ENCODE assay signal across 38 cellular contexts in the genomic region with DNA sequence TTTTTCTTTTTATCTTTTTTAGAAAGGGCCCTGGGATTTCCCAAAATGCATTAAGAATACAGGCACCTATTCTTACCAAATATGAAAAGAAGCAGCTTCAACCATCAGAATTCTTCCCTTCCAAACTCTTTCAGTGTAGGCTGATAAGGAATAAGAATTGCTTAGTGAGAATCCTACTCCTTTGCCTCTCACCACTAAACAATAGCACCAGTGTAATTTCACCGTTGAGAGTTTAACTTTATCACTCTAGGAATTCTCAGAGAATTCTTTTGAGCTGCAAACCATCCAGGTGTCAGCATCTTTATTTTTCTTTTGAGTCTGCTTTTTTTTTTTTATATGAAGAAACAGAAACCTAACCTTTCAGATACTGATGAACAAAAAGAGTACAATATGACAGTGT.
"Had no signal": no experiment of that assay in that cellular context is flagged by ENCODE, and none has a peak within 500 bp of the region (broad histone marks: within the 10 kb centered on the region; RNA-seq: fewer than 3 reads in every experiment).

No MANE protein-coding gene starts in this region.

- H3K36me3 Mint-ChIP-seq: activated CD4-positive, alpha-beta memory T cell treated with anti-CD3 and anti-CD28 coated beads for 36 hours; activated CD8-positive, alpha-beta memory T cell treated with anti-CD3 and anti-CD28 coated beads, Interleukin-2, amount 10 ng/mL, durations not matched to agents 7 days and 5 days; activated naive CD4-positive, alpha-beta T cell treated with anti-CD3 and anti-CD28 coated beads, Interleukin-2, amount 50 U/mL, for 24 hours; activated naive CD8-positive, alpha-beta T cell treated with anti-CD3 and anti-CD28 coated beads for 36 hours; brain had no signal

- H3K4me3 Mint-ChIP-seq: activated CD4-positive, alpha-beta memory T cell treated with anti-CD3 and anti-CD28 coated beads for 36 hours; activated CD4-positive, alpha-beta T cell treated with anti-CD3 and anti-CD28 coated beads for 36 hours; activated CD4-positive, alpha-beta T cell treated with anti-CD3 and anti-CD28 coated beads, Interleukin-2, amount 10 ng/mL, durations not matched to agents 24 days and 14 days; activated CD8-positive, alpha-beta memory T cell treated with anti-CD3 and anti-CD28 coated beads, Interleukin-2, amount 10 ng/mL, durations not matched to agents 7 days and 5 days; activated CD8-positive, alpha-beta T cell treated with anti-CD3 and anti-CD28 coated beads, Interleukin-2, amount 10 ng/mL, durations not matched to agents 7 days and 5 days; activated naive CD4-positive, alpha-beta T cell treated with anti-CD3 and anti-CD28 coated beads for 36 hours; activated naive CD4-positive, alpha-beta T cell treated with anti-CD3 and anti-CD28 coated beads, Interleukin-2, amount 50 U/mL, for 24 hours; activated naive CD8-positive, alpha-beta T cell treated with anti-CD3 and anti-CD28 coated beads for 36 hours; activated naive CD8-positive, alpha-beta T cell treated with anti-CD3 and anti-CD28 coated beads, Interleukin-2, amount 50 U/mL, for 24 hours; activated T-helper 1 cell treated with anti-CD3 and anti-CD28 coated beads, Interleukin-12 subunit alpha, Interleukin-12 subunit beta, Interleukin-2, Interleukin-4 antibody, amounts not matched to agents 30 ng/mL and 10 ng/mL and 1 ng/mL, durations not matched to agents 14 hours and 24 hours and 36 hours; brain; central memory CD8-positive, alpha-beta T cell; dendritic cell treated with granulocyte-macrophage colony-stimulating factor and Interleukin-4, amounts not matched to agents 40 ng/mL and 50 ng/mL, for 4 days; T-helper 17 cell; T-helper 2 cell treated with Interferon-gamma antibody and Interleukin-4, amounts not matched to agents 5 μg/mL and 100 μg/mL, for 36 hours had no signal

- H3K27ac Mint-ChIP-seq: activated CD4-positive, alpha-beta memory T cell treated with anti-CD3 and anti-CD28 coated beads for 36 hours; activated CD4-positive, alpha-beta T cell treated with anti-CD3 and anti-CD28 coated beads for 36 hours; activated CD4-positive, alpha-beta T cell treated with anti-CD3 and anti-CD28 coated beads, Interleukin-2, amount 10 ng/mL, durations not matched to agents 24 days and 14 days; activated CD8-positive, alpha-beta memory T cell treated with anti-CD3 and anti-CD28 coated beads, Interleukin-2, amount 10 ng/mL, durations not matched to agents 7 days and 5 days; activated CD8-positive, alpha-beta T cell treated with anti-CD3 and anti-CD28 coated beads, Interleukin-2, amount 10 ng/mL, durations not matched to agents 7 days and 5 days; activated naive CD4-positive, alpha-beta T cell treated with anti-CD3 and anti-CD28 coated beads for 36 hours; activated naive CD4-positive, alpha-beta T cell treated with anti-CD3 and anti-CD28 coated beads, Interleukin-2, amount 50 U/mL, for 24 hours; activated naive CD8-positive, alpha-beta T cell treated with anti-CD3 and anti-CD28 coated beads for 36 hours; activated naive CD8-positive, alpha-beta T cell treated with anti-CD3 and anti-CD28 coated beads, Interleukin-2, amount 50 U/mL, for 24 hours; activated T-helper 1 cell treated with anti-CD3 and anti-CD28 coated beads, Interleukin-12 subunit alpha, Interleukin-12 subunit beta, Interleukin-2, Interleukin-4 antibody, amounts not matched to agents 30 ng/mL and 10 ng/mL and 1 ng/mL, durations not matched to agents 14 hours and 24 hours and 36 hours; activated T-helper 2 cell treated with anti-CD3 and anti-CD28 coated beads, Interferon-gamma antibody, Interleukin-2, Interleukin-4, amounts not matched to agents 10 μg/mL and 5 μg/mL and 100 μg/mL, durations not matched to agents 14 hours and 24 hours and 36 hours; brain; dendritic cell treated with granulocyte-macrophage colony-stimulating factor and Interleukin-4, amounts not matched to agents 40 ng/mL and 50 ng/mL, for 4 days; T-helper 17 cell; T-helper 2 cell treated with Interferon-gamma antibody and Interleukin-4, amounts not matched to agents 5 μg/mL and 100 μg/mL, for 36 hours had no signal

- H3K27me3 ChIP-seq: adrenal gland, ascending aorta, breast epithelium, cardiac muscle cell, dorsolateral prefrontal cortex, esophagus muscularis mucosa, foreskin keratinocyte, gastrocnemius medialis, heart right ventricle had no signal

- H3K9me3 ChIP-seq: adrenal gland, ascending aorta, breast epithelium, esophagus muscularis mucosa, gastrocnemius medialis, heart right ventricle had no signal

- H3K9me3 Mint-ChIP-seq: activated CD4-positive, alpha-beta T cell treated with anti-CD3 and anti-CD28 coated beads, Interleukin-2, amount 10 ng/mL, durations not matched to agents 24 days and 14 days; activated naive CD4-positive, alpha-beta T cell treated with anti-CD3 and anti-CD28 coated beads, Interleukin-2, amount 50 U/mL, for 24 hours; dendritic cell treated with granulocyte-macrophage colony-stimulating factor and Interleukin-4, amounts not matched to agents 40 ng/mL and 50 ng/mL, for 4 days had no signal

- H3K27me3 Mint-ChIP-seq: activated CD4-positive, alpha-beta memory T cell treated with anti-CD3 and anti-CD28 coated beads for 36 hours; activated CD4-positive, alpha-beta T cell treated with anti-CD3 and anti-CD28 coated beads for 36 hours; activated CD4-positive, alpha-beta T cell treated with anti-CD3 and anti-CD28 coated beads, Interleukin-2, amount 10 ng/mL, durations not matched to agents 24 days and 14 days; activated CD8-positive, alpha-beta memory T cell treated with anti-CD3 and anti-CD28 coated beads, Interleukin-2, amount 10 ng/mL, durations not matched to agents 7 days and 5 days; activated naive CD4-positive, alpha-beta T cell treated with anti-CD3 and anti-CD28 coated beads, Interleukin-2, amount 50 U/mL, for 24 hours; activated naive CD8-positive, alpha-beta T cell treated with anti-CD3 and anti-CD28 coated beads for 36 hours; activated naive CD8-positive, alpha-beta T cell treated with anti-CD3 and anti-CD28 coated beads, Interleukin-2, amount 50 U/mL, for 24 hours; central memory CD8-positive, alpha-beta T cell; dendritic cell treated with granulocyte-macrophage colony-stimulating factor and Interleukin-4, amounts not matched to agents 40 ng/mL and 50 ng/mL, for 4 days; T-helper 17 cell had no signal

- H3K4me1 Mint-ChIP-seq: activated CD4-positive, alpha-beta T cell treated with anti-CD3 and anti-CD28 coated beads for 36 hours; activated CD4-positive, alpha-beta T cell treated with anti-CD3 and anti-CD28 coated beads, Interleukin-2, amount 10 ng/mL, durations not matched to agents 24 days and 14 days; activated CD8-positive, alpha-beta memory T cell treated with anti-CD3 and anti-CD28 coated beads, Interleukin-2, amount 10 ng/mL, durations not matched to agents 7 days and 5 days; activated naive CD4-positive, alpha-beta T cell treated with anti-CD3 and anti-CD28 coated beads, Interleukin-2, amount 50 U/mL, for 24 hours; activated naive CD8-positive, alpha-beta T cell treated with anti-CD3 and anti-CD28 coated beads for 36 hours; activated naive CD8-positive, alpha-beta T cell treated with anti-CD3 and anti-CD28 coated beads, Interleukin-2, amount 50 U/mL, for 24 hours; brain; central memory CD8-positive, alpha-beta T cell; T-helper 17 cell had no signal

- H3K4me1 ChIP-seq: adrenal gland, ascending aorta, breast epithelium, esophagus muscularis mucosa, foreskin keratinocyte, gastrocnemius medialis, heart right ventricle had no signal

- DNase-seq: activated CD4-positive, alpha-beta memory T cell treated with anti-CD3 and anti-CD28 coated beads for 36 hours; activated CD4-positive, alpha-beta T cell treated with anti-CD3 and anti-CD28 coated beads for 36 hours; activated CD4-positive, alpha-beta T cell treated with anti-CD3 and anti-CD28 coated beads, Interleukin-2, amount 10 ng/mL, durations not matched to agents 24 days and 14 days; activated CD4-positive, CD25-positive, alpha-beta regulatory T cell; activated CD4-positive, CD25-positive, alpha-beta regulatory T cell treated with anti-CD3 and anti-CD28 coated beads, Interleukin-2, amount 50 U/mL, for 72 hours; activated CD8-positive, alpha-beta memory T cell treated with anti-CD3 and anti-CD28 coated beads, Interleukin-2, amount 10 ng/mL, durations not matched to agents 7 days and 5 days; activated CD8-positive, alpha-beta memory T cell treated with anti-CD3 and anti-CD28 coated beads, Interleukin-2, amount 50 U/mL, for 4 hours; activated CD8-positive, alpha-beta T cell treated with anti-CD3 and anti-CD28 coated beads, Interleukin-2, amount 10 ng/mL, durations not matched to agents 7 days and 5 days; activated effector memory CD4-positive, alpha-beta T cell treated with anti-CD3 and anti-CD28 coated beads, Interleukin-2, amount 50 U/mL, for 16 hours; activated naive CD4-positive, alpha-beta T cell treated with anti-CD3 and anti-CD28 coated beads for 36 hours; activated naive CD8-positive, alpha-beta T cell treated with anti-CD3 and anti-CD28 coated beads for 36 hours; activated naive CD8-positive, alpha-beta T cell treated with anti-CD3 and anti-CD28 coated beads, Interleukin-2, amount 50 U/mL, for 24 hours; activated T-cell treated with anti-CD3 and anti-CD28 coated beads, Interleukin-2, amount 50 U/mL, for 1 hour; activated T-cell treated with anti-CD3 and anti-CD28 coated beads, Interleukin-2, amount 50 U/mL, for 48 hours; adrenal gland; amygdala; dorsolateral prefrontal cortex; effector memory CD4-positive, alpha-beta T cell; erythroblast; foreskin keratinocyte; gastrocnemius medialis; heart right ventricle; T-helper 1 cell; T-helper 17 cell; T1000; WERI-Rb-1 had no signal

- H3K4me3 ChIP-seq: adrenal gland, ascending aorta, breast epithelium, cardiac muscle cell, coronary artery, dorsolateral prefrontal cortex, esophagus muscularis mucosa, gastrocnemius medialis, heart right ventricle had no signal

- H3K27ac ChIP-seq: adrenal gland, ascending aorta, breast epithelium, cardiac muscle cell, coronary artery, dorsolateral prefrontal cortex, esophagus muscularis mucosa, foreskin keratinocyte, gastrocnemius medialis, heart right ventricle, WERI-Rb-1 had no signal

- H3K36me3 ChIP-seq: adrenal gland, ascending aorta, breast epithelium, cardiac muscle cell, esophagus muscularis mucosa, gastrocnemius medialis, heart right ventricle, WERI-Rb-1 had no signal
